Comparison of ENCODE assay signal across 10 cellular contexts in genomic region chr5:34503379-34504346, GRCh38.
DNase-seq lines count a peak whose midpoint lies in the region; ATAC-seq and TF ChIP-seq lines count a peak whose summit lies in the region.
"Had no signal": no experiment of that assay in that cellular context is flagged by ENCODE, and none has a peak within 500 bp of the region (broad histone marks: within the 10 kb centered on the region; RNA-seq: fewer than 3 reads in every experiment).

No MANE protein-coding gene starts in this region.

- CTCF ChIA-PET in activated CD4-positive, alpha-beta memory T cell treated with anti-CD3 and anti-CD28 coated beads for 36 hours (lab: Charles Lee), result interaction anchor here (1.1 to 1.3 kb wide), 2 partner anchors 17 to 29 kb away, joined by 5 to 7 read pairs; no protein-coding TSS in a partner anchor

- no peaks in the 10 kb centered on the region for H3K36me3 Mint-ChIP-seq in neural crest cell (ENCODE audit: low read depth)
- no peaks in the 10 kb centered on the region for H3K36me3 Mint-ChIP-seq in type B pancreatic cell
- no peaks in the 10 kb centered on the region for H3K36me3 Mint-ChIP-seq in activated CD4-positive, alpha-beta memory T cell treated with anti-CD3 and anti-CD28 coated beads for 36 hours

- H3K4me3 Mint-ChIP-seq in neural crest cell (no peak overlapping the region), type B pancreatic cell (peak overlapping the region; percentile 40)
- H3K4me3 Mint-ChIP-seq in activated CD4-positive, alpha-beta memory T cell treated with anti-CD3 and anti-CD28 coated beads for 36 hours, result no peak overlapping the region

- DNase-seq in amygdala (lab: John Stamatoyannopoulos, UW) (peak in 42 of 56 donors; percentile 10 to 86 (median 50)), fibroblast of the aortic adventitia (ENCODE audit: low read depth) (peak; percentile 61), neural crest cell (ENCODE audit: low read depth, low spot score) (no peak), type B pancreatic cell (ENCODE audit: extremely low spot score, unreplicated experiment) (no peak), COR-L47 (lab: John Stamatoyannopoulos, UW) (no peak)
- DNase-seq in activated CD4-positive, alpha-beta memory T cell treated with anti-CD3 and anti-CD28 coated beads for 36 hours, result no peak
- DNase-seq: amniotic stem cell, NCI-H2081 had no signal

- ATAC-seq in HG03354 (IDR thresholded peaks at IDR 0.05; ENCODE audit: poor library complexity, severe bottlenecking, unreplicated experiment), result no peak
- ATAC-seq: K562 had no signal

- no peak for TF ChIP-seq CTCF in fibroblast of the aortic adventitia (IDR thresholded peaks at IDR 0.05; ENCODE audit: insufficient read depth, low read length)
- TF ChIP-seq CTCF in neural crest cell (conservative IDR thresholded peaks at IDR 0.05), result no peak
- TF ChIP-seq CTCF in type B pancreatic cell (conservative IDR thresholded peaks at IDR 0.05), result no peak

- intact Hi-C loops in activated CD4-positive, alpha-beta memory T cell treated with anti-CD3 and anti-CD28 coated beads for 36 hours (cut with micrococcal nuclease), result no loop called here

- peaks cover 16% of the 10 kb centered on the region for H3K4me1 Mint-ChIP-seq in neural crest cell
- H3K4me1 Mint-ChIP-seq in type B pancreatic cell (ENCODE audit: unreplicated experiment), result peaks cover 22% of the 10 kb centered on the region
- peaks cover 10% of the 10 kb centered on the region for H3K4me1 Mint-ChIP-seq in activated CD4-positive, alpha-beta memory T cell treated with anti-CD3 and anti-CD28 coated beads for 36 hours (ENCODE audit: low read depth)

- H3K27me3 Mint-ChIP-seq in neural crest cell (ENCODE audit: low read depth) (no peaks in the 10 kb centered on the region), type B pancreatic cell (no peaks in the 10 kb centered on the region)
- peaks cover 31% of the 10 kb centered on the region for H3K27me3 Mint-ChIP-seq in activated CD4-positive, alpha-beta memory T cell treated with anti-CD3 and anti-CD28 coated beads for 36 hours

- no peaks in the 10 kb centered on the region for H3K9me3 Mint-ChIP-seq in neural crest cell
- peaks cover 11% of the 10 kb centered on the region for H3K9me3 Mint-ChIP-seq in type B pancreatic cell
- no peaks in the 10 kb centered on the region for H3K9me3 Mint-ChIP-seq in activated CD4-positive, alpha-beta memory T cell treated with anti-CD3 and anti-CD28 coated beads for 36 hours

- POLR2A ChIA-PET in activated CD4-positive, alpha-beta memory T cell treated with anti-CD3 and anti-CD28 coated beads for 36 hours (lab: Charles Lee), result no interaction called here

- H3K4me3 ChIP-seq in fibroblast of the aortic adventitia (ENCODE audit: low read depth, low read length), result no peak overlapping the region
- H3K4me3 ChIP-seq: K562 had no signal

- H3K27ac Mint-ChIP-seq in neural crest cell (ENCODE audit: unreplicated experiment) (peak overlapping the region; percentile 74), type B pancreatic cell (peak overlapping the region; percentile 30)
- H3K27ac Mint-ChIP-seq in activated CD4-positive, alpha-beta memory T cell treated with anti-CD3 and anti-CD28 coated beads for 36 hours, result no peak overlapping the region

Comparison
In these comparisons a context has a peak if more than half of its experiments do, and no peak if none do; other contexts are left out.
1. DNase-seq: peak in amygdala (42 of 56) and fibroblast of the aortic adventitia (single experiment); none in neural crest cell (single experiment), type B pancreatic cell (single experiment), activated CD4-positive, alpha-beta memory T cell treated with anti-CD3 and anti-CD28 coated beads for 36 hours (single experiment) and COR-L47 (single experiment).